26 cellular contexts compared by ENCODE assay signal in the genomic region with DNA sequence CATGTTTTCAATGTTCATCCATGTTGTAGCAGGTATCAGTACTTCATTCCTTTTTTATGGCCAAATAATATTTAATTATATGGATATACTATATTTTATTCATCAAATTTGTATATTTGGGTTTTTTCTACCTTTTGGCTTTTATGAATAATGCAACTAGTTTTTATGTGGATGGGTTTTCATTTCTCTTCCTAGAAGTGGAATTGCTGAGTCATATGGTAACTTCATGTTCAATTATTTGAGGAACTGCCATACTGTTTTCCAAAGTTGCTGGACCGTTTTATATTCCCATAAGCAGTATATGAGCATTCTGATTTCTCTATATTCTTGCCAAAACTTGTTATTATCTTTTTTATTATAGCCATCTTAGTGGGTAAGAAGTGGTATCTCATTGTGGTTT. TPM values are rescaled to one million over a fixed set of nuclear protein-coding genes. Genes with fewer than 3 reads are reported as not detected.
"Had no signal": no experiment of that assay in that cellular context is flagged by ENCODE, and none has a peak within 500 bp of the region (broad histone marks: within the 10 kb centered on the region; RNA-seq: fewer than 3 reads in every experiment).

No MANE protein-coding gene starts in this region.

- FAIRE-seq: endometrium, islet of Langerhans, keratinocyte had no signal

- H3K27me3 ChIP-seq: colonic mucosa, esophagus squamous epithelium, gastrocnemius medialis, heart right ventricle, left lung had no signal

- H3K27ac ChIP-seq: colonic mucosa, epithelial cell of prostate, esophagus squamous epithelium, gastrocnemius medialis, heart right ventricle, left lung, lower lobe of right lung had no signal

- H3K4me3 ChIP-seq: colonic mucosa, esophagus squamous epithelium, gastrocnemius medialis, heart right ventricle, left lung, lower lobe of right lung, mucosa of descending colon had no signal

- H3K36me3 ChIP-seq: colonic mucosa, esophagus squamous epithelium, gastrocnemius medialis, heart right ventricle, left lung, lower lobe of right lung had no signal

- ATAC-seq: effector memory CD8-positive, alpha-beta T cell; esophagus mucosa; gastrocnemius medialis; heart right ventricle; left cardiac atrium; left lung; left ventricle myocardium superior; lower lobe of right lung; mucosa of descending colon had no signal

- H3K4me1 ChIP-seq: colonic mucosa, esophagus squamous epithelium, gastrocnemius medialis, heart right ventricle, left lung, lower lobe of right lung had no signal

- H3K9me3 ChIP-seq: colonic mucosa, esophagus squamous epithelium, gastrocnemius medialis, lower lobe of right lung, mucosa of descending colon had no signal

- DNase-seq: colonic mucosa; cortex of kidney; effector CD8-positive, alpha-beta T cell; effector memory CD8-positive, alpha-beta T cell; endodermal cell; erythroblast; esophagus squamous epithelium; foreskin fibroblast; foreskin melanocyte; gastrocnemius medialis; glutamatergic neuron; head of caudate nucleus; heart right ventricle; hippocampal formation; left cardiac atrium; left lung; left ventricle myocardium superior; lower lobe of right lung; mesenchymal stem cell; mucosa of descending colon; naive B cell had no signal

RNA-seq across cellular contexts. Expression of a gene that starts 16.0 kb away (rescaled TPM):
- total RNA-seq: esophagus squamous epithelium, left ventricle myocardium superior had no signal
